Comparison of ENCODE assay signal across 18 cellular contexts in genomic region chr19:14061081-14061749, GRCh38. TPM values are rescaled to one million over a fixed set of nuclear protein-coding genes. Genes with fewer than 3 reads are reported as not detected.
DNase-seq lines count a peak whose midpoint lies in the region; ATAC-seq and TF ChIP-seq lines count a peak whose summit lies in the region.
"Had no signal": no experiment of that assay in that cellular context is flagged by ENCODE, and none has a peak within 500 bp of the region (broad histone marks: within the 10 kb centered on the region; RNA-seq: fewer than 3 reads in every experiment).

No MANE protein-coding gene starts in this region.

- H3K27me3 ChIP-seq in kidney epithelial cell (ENCODE audit: control insufficient read depth, insufficient read depth, low read length): peaks cover 24% of the 10 kb centered on the region

- DNase-seq in OCI-M1 (lab: John Stamatoyannopoulos, UW) (peak; percentile 66), kidney epithelial cell (ENCODE audit: low read depth) (no peak), progenitor cell of endocrine pancreas (ENCODE audit: low spot score, unreplicated experiment) (no peak), NOMO-1 (lab: John Stamatoyannopoulos, UW; ENCODE audit: unreplicated experiment in 2 of 2) (no peak), NCI-H187 treated with DMSO at 0.1 percent for 48 hours (lab: John Stamatoyannopoulos, UW) (no peak)
- no peak for DNase-seq in activated naive CD4-positive, alpha-beta T cell treated with anti-CD3 and anti-CD28 coated beads, Interleukin-2, amount 50 U/mL, for 72 hours (ENCODE audit: low spot score in 2 of 2)
- DNase-seq: activated CD4-positive, alpha-beta T cell treated with anti-CD3 and anti-CD28 coated beads for 36 hours; activated gamma-delta T cell treated with Interleukin-2 at 50 U/mL for 16 hours; cerebellar nuclear complex; COR-L47; effector memory CD4-positive, alpha-beta T cell; hypothalamus; NCI-H1436; NCI-H774; stimulated activated CD4-positive, alpha-beta T cell treated with anti-CD3 and anti-CD28 coated beads, Interleukin-4, amount 100 ng/mL, for 1 hour had no signal

- no peaks in the 10 kb centered on the region for H3K9me3 Mint-ChIP-seq in progenitor cell of endocrine pancreas (ENCODE audit: low read depth)
- no peaks in the 10 kb centered on the region for H3K9me3 Mint-ChIP-seq in activated naive CD4-positive, alpha-beta T cell treated with anti-CD3 and anti-CD28 coated beads, Interleukin-2, amount 50 U/mL, for 72 hours

- H3K27ac Mint-ChIP-seq in progenitor cell of endocrine pancreas: no peak overlapping the region
- H3K27ac Mint-ChIP-seq in activated naive CD4-positive, alpha-beta T cell treated with anti-CD3 and anti-CD28 coated beads, Interleukin-2, amount 50 U/mL, for 72 hours: no peak overlapping the region
- H3K27ac Mint-ChIP-seq: activated CD4-positive, alpha-beta T cell treated with anti-CD3 and anti-CD28 coated beads for 36 hours had no signal

- H3K36me3 ChIP-seq in kidney epithelial cell (ENCODE audit: control insufficient read depth, insufficient read depth, low read length): no peaks in the 10 kb centered on the region
- H3K36me3 ChIP-seq: suprapubic skin had no signal

- no peaks in the 10 kb centered on the region for H3K36me3 Mint-ChIP-seq in progenitor cell of endocrine pancreas (ENCODE audit: insufficient read depth)
- no peaks in the 10 kb centered on the region for H3K36me3 Mint-ChIP-seq in activated naive CD4-positive, alpha-beta T cell treated with anti-CD3 and anti-CD28 coated beads, Interleukin-2, amount 50 U/mL, for 72 hours

- ATAC-seq in activated naive CD4-positive, alpha-beta T cell treated with anti-CD3 and anti-CD28 coated beads, Interleukin-2, amount 50 U/mL, for 72 hours: no peak
- ATAC-seq: activated CD4-positive, alpha-beta T cell treated with anti-CD3 and anti-CD28 coated beads for 36 hours had no signal

- H3K4me3 Mint-ChIP-seq in progenitor cell of endocrine pancreas (ENCODE audit: low read depth): peak overlapping the region; percentile 8
- H3K4me3 Mint-ChIP-seq: activated CD4-positive, alpha-beta T cell treated with anti-CD3 and anti-CD28 coated beads for 36 hours had no signal

- peak overlapping the region; percentile 1 for H3K4me3 ChIP-seq in kidney epithelial cell (ENCODE audit: low read depth, low read length)
- H3K4me3 ChIP-seq: suprapubic skin had no signal

- TF ChIP-seq CTCF in kidney epithelial cell (IDR thresholded peaks at IDR 0.05; ENCODE audit: insufficient read depth, low read length, poor library complexity, severe bottlenecking) (no peak), progenitor cell of endocrine pancreas (IDR thresholded peaks at IDR 0.05; ENCODE audit: unreplicated experiment) (no peak)

- H3K27me3 Mint-ChIP-seq in progenitor cell of endocrine pancreas: peaks cover 38% of the 10 kb centered on the region

- peaks cover 6% of the 10 kb centered on the region for H3K4me1 Mint-ChIP-seq in progenitor cell of endocrine pancreas (ENCODE audit: low read depth)

RNA-seq across cellular contexts. Expression of gene PALM3, which starts 0.7 kb away (rescaled TPM):
- not detected in 2 replicates for total RNA-seq in kidney epithelial cell
- total RNA-seq in progenitor cell of endocrine pancreas: 5.7 and 7.7 TPM in 2 replicates
- not detected for total RNA-seq in activated naive CD4-positive, alpha-beta T cell treated with anti-CD3 and anti-CD28 coated beads, Interleukin-2, amount 50 U/mL, for 72 hours
- total RNA-seq: omental fat pad, skeletal muscle tissue, suprapubic skin had no signal

RNA-seq across cellular contexts. Expression of gene MISP3, which starts 11.4 kb away (rescaled TPM):
- total RNA-seq in kidney epithelial cell (0.68 and 1.5 TPM in 2 replicates), progenitor cell of endocrine pancreas (3.0 and 3.5 TPM in 2 replicates)
- 1 to 10 TPM; 1.2 to 4.2 TPM for total RNA-seq in activated naive CD4-positive, alpha-beta T cell treated with anti-CD3 and anti-CD28 coated beads, Interleukin-2, amount 50 U/mL, for 72 hours
- total RNA-seq: skeletal muscle tissue had no signal

RNA-seq across cellular contexts. Expression of gene C19orf67, which starts 24.4 kb away (rescaled TPM):
- total RNA-seq in kidney epithelial cell (not detected in 2 replicates), progenitor cell of endocrine pancreas (0.43 TPM in 1 of 2 replicates, not detected in the other)
- not detected for total RNA-seq in activated naive CD4-positive, alpha-beta T cell treated with anti-CD3 and anti-CD28 coated beads, Interleukin-2, amount 50 U/mL, for 72 hours
- total RNA-seq: omental fat pad, skeletal muscle tissue, suprapubic skin had no signal

RNA-seq across cellular contexts. Expression of gene SAMD1, which starts 29.3 kb away (rescaled TPM):
- 21.8 and 42.0 TPM in 2 replicates for total RNA-seq in kidney epithelial cell
- total RNA-seq in progenitor cell of endocrine pancreas: 64.7 and 72.4 TPM in 2 replicates
- total RNA-seq in activated naive CD4-positive, alpha-beta T cell treated with anti-CD3 and anti-CD28 coated beads, Interleukin-2, amount 50 U/mL, for 72 hours: 100 to 1,000 TPM in 1 of 2 donors, 10 to 100 TPM in 1; 39.7 to 101 TPM

RNA-seq across cellular contexts. Expression of gene IL27RA, which starts 29.7 kb away (rescaled TPM):
- total RNA-seq in kidney epithelial cell: 4.1 and 7.5 TPM in 2 replicates
- total RNA-seq in progenitor cell of endocrine pancreas: 3.4 and 3.7 TPM in 2 replicates
- total RNA-seq in activated naive CD4-positive, alpha-beta T cell treated with anti-CD3 and anti-CD28 coated beads, Interleukin-2, amount 50 U/mL, for 72 hours: 10 to 100 TPM; 59.6 to 68.0 TPM
